ENCODE assay signal across 8 cellular contexts in genomic region chr4:3955361-3956164, GRCh38.
DNase-seq lines count a peak whose midpoint lies in the region; ATAC-seq and TF ChIP-seq lines count a peak whose summit lies in the region.
"Not testable (repeated sequence)": the region's sequence is repeated elsewhere in the genome, so short reads cannot be mapped to it uniquely, and the experiment has no call there.

No MANE protein-coding gene starts in this region.

- not testable (repeated sequence) for TF ChIP-seq CTCF in right atrium auricular region (IDR thresholded peaks at IDR 0.05); uterus (IDR thresholded peaks at IDR 0.05)

- DNase-seq in NCI-H1694 (lab: John Stamatoyannopoulos, UW) (peak; percentile 97), T-helper 17 cell (peak; percentile 96 to 99 (median 99)), anterior cingulate cortex (lab: John Stamatoyannopoulos, UW) (peak; percentile 67 to 98 (median 95)), right atrium auricular region (ENCODE audit: low spot score) (peak; percentile 99), pulmonary artery endothelial cell (ENCODE audit: low read depth, low spot score) (peak; percentile 95), uterus (peak; percentile 99 to 100)

- intact Hi-C loops in uterus (cut with DNase I; ENCODE audit: low total_unique reads) = not testable (repeated sequence)

- not testable (repeated sequence) for H3K4me1 Mint-ChIP-seq in T-helper 17 cell

- H3K4me3 ChIP-seq in right atrium auricular region (peak overlapping the region; percentile 72 to 73), uterus (peak overlapping the region; percentile 49 to 96)

- H3K4me1 ChIP-seq in right atrium auricular region, uterus: not testable (repeated sequence)

- H3K4me3 Mint-ChIP-seq in T-helper 17 cell = peak overlapping the region; percentile 93

- H3K27ac ChIP-seq in right atrium auricular region (peak overlapping the region; percentile 85 to 86), uterus (peak overlapping the region; percentile 89 to 97)

- H3K36me3 Mint-ChIP-seq in T-helper 17 cell (ENCODE audit: low read depth) = not testable (repeated sequence)

- H3K27me3 ChIP-seq in right atrium auricular region, uterus: not testable (repeated sequence)

- TF ChIP-seq POLR2A in GM15510 (IDR thresholded peaks at IDR 0.05; ENCODE audit: borderline replicate concordance, extremely low read depth, insufficient read length) (peak; percentile 53), uterus (IDR thresholded peaks at IDR 0.05) (peak in 1 of 2 donors; percentile 63)

- H3K27me3 Mint-ChIP-seq in T-helper 17 cell = not testable (repeated sequence)

- peak overlapping the region; percentile 82 for H3K27ac Mint-ChIP-seq in T-helper 17 cell

- H3K36me3 ChIP-seq in right atrium auricular region, uterus: not testable (repeated sequence)

- ATAC-seq in HG02885 (IDR thresholded peaks at IDR 0.05; ENCODE audit: poor library complexity, unreplicated experiment) (peak; percentile 99), T-helper 17 cell (peak; percentile 99)

- not testable (repeated sequence) for H3K9me3 ChIP-seq in T-helper 17 cell (ENCODE audit: control insufficient read depth, low read length, poor library complexity, severe bottlenecking); right atrium auricular region; uterus

Comparison
In these comparisons a context has a peak if more than half of its experiments do, and no peak if none do; other contexts are left out.
1. Peak in every context shown above with its lines: DNase-seq, ATAC-seq, H3K4me3 ChIP-seq and H3K27ac ChIP-seq.